In the genomic region with DNA sequence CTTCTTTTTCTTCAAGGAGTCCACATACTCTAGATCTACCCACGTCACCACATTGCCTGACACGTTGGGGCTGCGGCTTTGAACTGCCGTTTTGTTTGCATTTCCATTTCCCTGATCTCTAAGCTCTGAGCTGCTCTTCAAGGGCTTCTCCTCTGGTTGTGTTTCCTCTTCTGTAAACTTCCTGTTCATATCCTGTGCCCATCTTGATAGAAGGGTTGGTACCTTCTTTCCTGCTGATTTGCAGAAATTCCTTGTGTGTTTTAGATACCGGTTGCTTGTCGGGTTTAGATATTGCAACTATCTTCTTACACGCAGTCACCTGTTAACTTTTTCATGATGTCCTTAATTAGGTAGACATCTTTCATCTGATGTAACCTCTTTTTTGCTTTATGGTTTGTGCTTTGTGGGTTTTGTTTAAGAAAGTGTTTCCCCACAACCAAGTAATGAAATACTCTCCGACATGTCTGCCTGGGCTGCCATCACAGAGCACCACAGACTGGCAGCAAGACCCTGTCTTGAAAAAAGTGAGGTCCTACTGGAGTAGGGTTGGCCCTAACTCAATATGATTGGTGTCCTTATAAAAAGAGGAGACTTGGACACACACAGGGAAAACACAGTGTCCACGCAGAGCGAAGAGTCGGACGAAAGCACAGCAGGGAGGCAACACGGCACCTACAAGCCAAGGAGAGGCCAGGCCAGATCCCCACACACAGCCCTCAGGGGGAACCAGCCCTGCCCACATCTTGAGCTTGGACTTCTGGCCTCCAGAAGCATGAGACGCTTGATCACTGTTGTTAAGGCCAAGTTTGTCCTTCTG, we compare ENCODE assay signal across 8 cellular contexts.
DNase-seq lines count a peak whose midpoint lies in the region; ATAC-seq and TF ChIP-seq lines count a peak whose summit lies in the region.

No MANE protein-coding gene starts in this region.

- peak; percentile 46 for DNase-seq in activated CD4-positive, CD25-positive, alpha-beta regulatory T cell treated with anti-CD3 and anti-CD28 coated beads, Interleukin-2, amount 50 U/mL, for 16 hours (ENCODE audit: low read depth, low spot score)
- DNase-seq in activated CD4-positive, CD25-positive, alpha-beta regulatory T cell treated with anti-CD3 and anti-CD28 coated beads, Interleukin-2, amount 50 U/mL, for 72 hours = no peak
- DNase-seq in activated CD8-positive, alpha-beta memory T cell treated with anti-CD3 and anti-CD28 coated beads, Interleukin-2, amount 50 U/mL, for 1 hour (ENCODE audit: extremely low read depth) = peak; percentile 74
- DNase-seq in left lobe of liver (ENCODE audit: low spot score) (no peak), stomach (peak; percentile 71), NCI-H1694 treated with DMSO at 0.1 percent for 48 hours (lab: John Stamatoyannopoulos, UW) (no peak), DMS153 (lab: John Stamatoyannopoulos, UW) (no peak)

- TF ChIP-seq POLR2A in stomach (IDR thresholded peaks at IDR 0.05) = no peak

- H3K27ac ChIP-seq in stomach = peak overlapping the region; percentile 41 to 59 (median 50)

- no peaks in the 10 kb centered on the region for H3K36me3 ChIP-seq in stomach

- ATAC-seq in left lobe of liver (peak; percentile 21), GM21717 (IDR thresholded peaks at IDR 0.05; ENCODE audit: unreplicated experiment) (no peak)

- no peaks in the 10 kb centered on the region for H3K27me3 ChIP-seq in stomach

- TF ChIP-seq CTCF in stomach (IDR thresholded peaks at IDR 0.05) = no peak

- no peak overlapping the region for H3K4me3 ChIP-seq in stomach

- TF ChIP-seq EP300 in stomach (IDR thresholded peaks at IDR 0.05) = no peak

- H3K4me1 ChIP-seq in stomach = peaks cover 7 to 37% (median 18%) of the 10 kb centered on the region in 4 donors

- intact Hi-C loops in stomach (cut with DNase I; ENCODE audit: low total_unique reads) = no loop called here

- 50 to 67% (median 57%) methylated on average over 14 of the region's 14 CpGs for WGBS in stomach, 5 donors

- peaks cover 0 to 16% (median 13%) of the 10 kb centered on the region in 4 donors for H3K9me3 ChIP-seq in stomach

Comparison
In these comparisons a context has a peak if more than half of its experiments do, and no peak if none do; other contexts are left out.
1. DNase-seq: peak in activated CD4-positive, CD25-positive, alpha-beta regulatory T cell treated with anti-CD3 and anti-CD28 coated beads, Interleukin-2, amount 50 U/mL, for 16 hours (single experiment), activated CD8-positive, alpha-beta memory T cell treated with anti-CD3 and anti-CD28 coated beads, Interleukin-2, amount 50 U/mL, for 1 hour (single experiment) and stomach (single experiment); none in activated CD4-positive, CD25-positive, alpha-beta regulatory T cell treated with anti-CD3 and anti-CD28 coated beads, Interleukin-2, amount 50 U/mL, for 72 hours (single experiment), left lobe of liver (single experiment), NCI-H1694 treated with DMSO at 0.1 percent for 48 hours (single experiment) and DMS153 (single experiment).